Comparison of ENCODE assay signal across 8 cellular contexts in the genomic region with DNA sequence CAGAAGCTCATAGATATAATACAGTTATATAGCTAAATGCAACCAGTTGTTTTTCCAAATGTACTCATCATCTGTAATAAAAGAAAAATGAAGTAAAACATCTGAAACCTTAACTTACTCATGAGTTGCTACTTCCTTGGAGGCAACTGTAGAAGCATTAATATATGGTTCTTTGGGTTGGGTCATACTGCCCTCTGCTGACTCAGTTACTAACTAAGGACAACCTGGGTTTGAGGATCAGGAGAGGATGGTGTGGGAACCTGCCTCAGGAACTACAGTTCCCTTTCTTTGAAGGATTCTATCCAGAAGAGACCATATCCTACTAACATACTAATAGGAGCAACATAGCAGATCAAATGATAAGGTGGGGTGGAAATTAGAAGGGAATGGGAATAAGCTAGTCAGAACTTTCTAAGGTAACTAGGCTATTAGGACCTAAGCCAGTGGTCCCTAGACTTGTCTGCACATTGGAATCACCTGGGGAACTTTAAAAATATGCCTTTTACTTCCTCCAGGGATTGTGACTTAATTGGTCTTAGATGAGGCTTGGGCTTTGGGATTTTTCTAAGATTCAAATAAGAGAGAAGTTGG. TPM values are rescaled to one million over a fixed set of nuclear protein-coding genes. Genes with fewer than 3 reads are reported as not detected.
DNase-seq lines count a peak whose midpoint lies in the region; ATAC-seq and TF ChIP-seq lines count a peak whose summit lies in the region.

No MANE protein-coding gene starts in this region.

- no peak overlapping the region for H3K27ac ChIP-seq in effector memory CD4-positive, alpha-beta T cell (ENCODE audit: insufficient read depth, low read length, poor library complexity, severe bottlenecking)
- no peak overlapping the region for H3K27ac ChIP-seq in thyroid gland

- no peaks in the 10 kb centered on the region for H3K27me3 Mint-ChIP-seq in effector memory CD8-positive, alpha-beta T cell

- H3K36me3 ChIP-seq in mucosa of descending colon (ENCODE audit: low read depth) (no peaks in the 10 kb centered on the region), thyroid gland (peaks cover 1 to 6% of the 10 kb centered on the region in 2 donors)
- peaks cover 18% of the 10 kb centered on the region for H3K36me3 ChIP-seq in effector memory CD4-positive, alpha-beta T cell (ENCODE audit: control insufficient read depth, insufficient read depth, low read length)

- no peaks in the 10 kb centered on the region for H3K9me3 ChIP-seq in mucosa of descending colon
- no peaks in the 10 kb centered on the region for H3K9me3 ChIP-seq in effector memory CD4-positive, alpha-beta T cell (ENCODE audit: control insufficient read depth, low read length)
- H3K9me3 ChIP-seq in thyroid gland = no peaks in the 10 kb centered on the region

- peaks cover 31% of the 10 kb centered on the region for H3K36me3 Mint-ChIP-seq in effector memory CD8-positive, alpha-beta T cell (ENCODE audit: insufficient read depth)

- peak; percentile 40 for TF ChIP-seq CTCF in mucosa of descending colon (IDR thresholded peaks at IDR 0.05)
- TF ChIP-seq CTCF in thyroid gland (IDR thresholded peaks at IDR 0.05) = peak in 2 of 6 experiments; percentile 32 to 41

- peaks cover 0 to 1% of the 10 kb centered on the region in 2 donors for H3K4me1 Mint-ChIP-seq in effector memory CD8-positive, alpha-beta T cell (ENCODE audit: low read depth in 2 of 2)

- ATAC-seq in HG03280 (IDR thresholded peaks at IDR 0.05; ENCODE audit: unreplicated experiment) (peak; percentile 52), mucosa of descending colon (peak; percentile 81)
- peak; percentile 53 for ATAC-seq in effector memory CD8-positive, alpha-beta T cell (replicated peaks)

- H3K4me3 Mint-ChIP-seq in effector memory CD8-positive, alpha-beta T cell = no peak overlapping the region

- in situ Hi-C loops in ACHN (cut with HindIII; ENCODE audit: low pct_ligation_motif_present, low pct_unique_long_range_greater_than_20kb, low sequenced_read_pairs) = no loop called here

- H3K9me3 Mint-ChIP-seq in effector memory CD8-positive, alpha-beta T cell = no peaks in the 10 kb centered on the region

- H3K27ac Mint-ChIP-seq in effector memory CD8-positive, alpha-beta T cell = no peak overlapping the region

- no peaks in the 10 kb centered on the region for H3K4me1 ChIP-seq in mucosa of descending colon (ENCODE audit: low read depth)
- no peaks in the 10 kb centered on the region for H3K4me1 ChIP-seq in effector memory CD4-positive, alpha-beta T cell (ENCODE audit: control insufficient read depth, insufficient read depth, low read length, poor library complexity, severe bottlenecking)
- H3K4me1 ChIP-seq in thyroid gland = peaks cover 3 to 8% of the 10 kb centered on the region in 2 donors

- no peak overlapping the region for H3K4me3 ChIP-seq in mucosa of descending colon
- H3K4me3 ChIP-seq in effector memory CD4-positive, alpha-beta T cell (ENCODE audit: insufficient read depth, low read depth, low read length, poor library complexity, severe bottlenecking) = no peak overlapping the region
- no peak overlapping the region for H3K4me3 ChIP-seq in thyroid gland (replicated peaks in 1 of 3)

- intact Hi-C loops in mucosa of descending colon (cut with DNase I, micrococcal nuclease) (no loop called here), thyroid gland (cut with DNase I) (no loop called here)

- H3K27me3 ChIP-seq in effector memory CD4-positive, alpha-beta T cell (replicated peaks; ENCODE audit: control insufficient read depth, insufficient read depth, low read length, poor library complexity, severe bottlenecking) = no peaks in the 10 kb centered on the region
- H3K27me3 ChIP-seq in thyroid gland = no peaks in the 10 kb centered on the region

- no peak for TF ChIP-seq POLR2A in thyroid gland (IDR thresholded peaks at IDR 0.05)

- DNase-seq in ACHN = peak; percentile 67
- DNase-seq in Daoy (ENCODE audit: low read depth) = peak; percentile 8
- peak; percentile 50 for DNase-seq in SK-N-DZ (ENCODE audit: low spot score)
- peak; percentile 8 to 31 (median 15) for DNase-seq in effector memory CD8-positive, alpha-beta T cell
- peak in 1 of 3 donors; percentile 81 for DNase-seq in mucosa of descending colon
- DNase-seq in effector memory CD4-positive, alpha-beta T cell = no peak
- DNase-seq in thyroid gland = no peak

RNA-seq across cellular contexts. Expression of a gene that starts 20.7 kb away (rescaled TPM):
- 32.7 and 39.0 TPM in 2 replicates for total RNA-seq in Daoy (2014; rRNA removed; shearing (Covaris generic))
- polyA plus RNA-seq in SK-N-DZ (2014; cell fraction: cytosol; rRNA removed) = 37.4 and 39.2 TPM in 2 replicates
- 16.8 and 19.6 TPM in 2 replicates for polyA plus RNA-seq in SK-N-DZ (2014; cell fraction: nucleus; rRNA removed)
- total RNA-seq in mucosa of descending colon (10 to 100 TPM; 34.0 to 51.3 (median 46.1) TPM), thyroid gland (10 to 100 TPM; 30.3 to 63.9 (median 41.0) TPM)

RNA-seq across cellular contexts. Expression of a gene that starts 20.8 kb away (rescaled TPM):
- 21.8 and 30.9 TPM in 2 replicates for total RNA-seq in Daoy (2014; rRNA removed; shearing (Covaris generic))
- 32.0 and 44.1 TPM in 2 replicates for polyA plus RNA-seq in SK-N-DZ (2014; cell fraction: cytosol; rRNA removed)
- 19.1 and 32.9 TPM in 2 replicates for polyA plus RNA-seq in SK-N-DZ (2014; cell fraction: nucleus; rRNA removed)
- total RNA-seq in mucosa of descending colon = 10 to 100 TPM; 10.7 to 22.1 (median 11.4) TPM
- 10 to 100 TPM; 18.6 to 25.7 (median 20.7) TPM for total RNA-seq in thyroid gland

RNA-seq across cellular contexts. Expression of a gene that starts 51.9 kb away (rescaled TPM):
- 7.3 and 7.5 TPM in 2 replicates for total RNA-seq in Daoy (2014; rRNA removed; shearing (Covaris generic))
- 5.2 and 7.4 TPM in 2 replicates for polyA plus RNA-seq in SK-N-DZ (2014; cell fraction: cytosol; rRNA removed)
- 2.4 and 2.8 TPM in 2 replicates for polyA plus RNA-seq in SK-N-DZ (2014; cell fraction: nucleus; rRNA removed)
- total RNA-seq in mucosa of descending colon (10 to 100 TPM; 10.2 to 20.5 (median 14.3) TPM), thyroid gland (10 to 100 TPM in 2 of 4 donors, 1 to 10 TPM in 2; 7.8 to 13.7 (median 10.2) TPM)

Comparison
In these comparisons a context has a peak if more than half of its experiments do, and no peak if none do; other contexts are left out.
1. DNase-seq: peak in ACHN (single experiment), Daoy (single experiment), SK-N-DZ (single experiment) and effector memory CD8-positive, alpha-beta T cell (3 of 3); none in effector memory CD4-positive, alpha-beta T cell (0 of 3) and thyroid gland (0 of 2).
2. Peak in every context shown above with its lines, with median percentiles within 50 percentile points of each other: ATAC-seq.